ENCODE assay signal across 1 cellular context in the genomic region with DNA sequence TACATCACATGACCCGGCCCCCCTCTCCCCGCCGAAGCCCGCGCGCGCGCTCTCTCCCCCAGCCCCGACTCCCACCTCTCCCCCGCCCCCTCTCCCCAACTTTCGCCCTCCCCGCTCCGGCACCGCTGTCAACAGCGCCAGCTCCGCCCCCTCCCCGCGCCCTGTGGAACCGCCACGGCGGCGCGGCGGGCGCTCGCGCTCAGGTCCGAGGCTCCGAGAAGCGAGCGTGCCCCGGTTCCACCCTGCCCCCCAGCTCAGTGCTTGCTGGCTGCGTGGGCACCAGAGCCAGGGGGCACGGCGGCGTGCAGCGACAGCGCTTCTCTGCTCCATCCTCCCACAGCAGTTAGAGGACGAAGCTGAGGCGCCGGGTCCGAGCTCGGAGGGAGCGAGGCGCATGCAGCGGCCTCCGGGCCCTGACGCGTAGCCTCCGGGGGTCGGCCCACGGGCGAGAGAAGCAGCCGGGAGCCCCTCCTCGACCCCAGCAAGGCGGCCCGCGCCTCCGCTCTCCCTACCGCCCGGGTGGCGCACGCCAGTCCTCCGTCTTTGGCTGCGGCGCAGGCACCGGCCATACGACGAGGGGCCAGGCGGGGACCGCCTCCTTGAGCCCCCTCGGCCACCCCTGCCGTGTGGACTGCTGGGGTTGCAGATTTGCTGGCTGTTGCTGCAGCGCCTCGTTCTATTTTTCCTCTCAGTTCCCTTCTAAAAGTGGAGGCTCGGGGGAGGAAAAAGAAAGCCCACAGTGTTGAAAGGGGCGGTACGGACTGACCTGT.
TF ChIP-seq lines count a peak whose summit lies in the region.

No MANE protein-coding gene starts in this region.

TF ChIP-seq in K562, 482 proteins besides CTCF, POLR2A, EP300 and RAD21 (continued from another document and continues in another):
- TF ChIP-seq NKRF (IDR thresholded peaks at IDR 0.05; ENCODE audit: borderline replicate concordance) (no peak), HNRNPLL (IDR thresholded peaks at IDR 0.05; ENCODE audit: low read depth, low read length, poor library complexity, severe bottlenecking) (peak; percentile 6), HNRNPL (IDR thresholded peaks at IDR 0.05; ENCODE audit: low read depth, low read length) (no peak; the same call in 1 of the 2 replicates), ZBTB2 (IDR thresholded peaks at IDR 0.05) (no peak), MBD1 (CRISPR knock-in tag; IDR thresholded peaks at IDR 0.05) (no peak), NR2F6 (CRISPR knock-in tag; IDR thresholded peaks at IDR 0.05) (no peak), MCM5 (IDR thresholded peaks at IDR 0.05; ENCODE audit: low read depth) (no peak), ATF7 (IDR thresholded peaks at IDR 0.05) (no peak), MBD2 (IDR thresholded peaks at IDR 0.05; ENCODE audit: borderline replicate concordance, low read depth) (no peak; the same call in 1 of the 2 replicates), CUX1 (CRISPR knock-in tag; IDR thresholded peaks at IDR 0.05) (no peak), ZNF217 (CRISPR knock-in tag; IDR thresholded peaks at IDR 0.05) (no peak), ZNF431 (CRISPR knock-in tag; IDR thresholded peaks at IDR 0.05) (no peak), CHD4 (IDR thresholded peaks at IDR 0.05; ENCODE audit: insufficient read depth, insufficient replicate concordance, low read depth, low read length, poor library complexity, severe bottlenecking) (no peak), SP1 (CRISPR knock-in tag; IDR thresholded peaks at IDR 0.05) (0 out of 2 replicates have a peak, but pooled peaks have one; percentile 70)
- TF ChIP-seq, protein P1, sequence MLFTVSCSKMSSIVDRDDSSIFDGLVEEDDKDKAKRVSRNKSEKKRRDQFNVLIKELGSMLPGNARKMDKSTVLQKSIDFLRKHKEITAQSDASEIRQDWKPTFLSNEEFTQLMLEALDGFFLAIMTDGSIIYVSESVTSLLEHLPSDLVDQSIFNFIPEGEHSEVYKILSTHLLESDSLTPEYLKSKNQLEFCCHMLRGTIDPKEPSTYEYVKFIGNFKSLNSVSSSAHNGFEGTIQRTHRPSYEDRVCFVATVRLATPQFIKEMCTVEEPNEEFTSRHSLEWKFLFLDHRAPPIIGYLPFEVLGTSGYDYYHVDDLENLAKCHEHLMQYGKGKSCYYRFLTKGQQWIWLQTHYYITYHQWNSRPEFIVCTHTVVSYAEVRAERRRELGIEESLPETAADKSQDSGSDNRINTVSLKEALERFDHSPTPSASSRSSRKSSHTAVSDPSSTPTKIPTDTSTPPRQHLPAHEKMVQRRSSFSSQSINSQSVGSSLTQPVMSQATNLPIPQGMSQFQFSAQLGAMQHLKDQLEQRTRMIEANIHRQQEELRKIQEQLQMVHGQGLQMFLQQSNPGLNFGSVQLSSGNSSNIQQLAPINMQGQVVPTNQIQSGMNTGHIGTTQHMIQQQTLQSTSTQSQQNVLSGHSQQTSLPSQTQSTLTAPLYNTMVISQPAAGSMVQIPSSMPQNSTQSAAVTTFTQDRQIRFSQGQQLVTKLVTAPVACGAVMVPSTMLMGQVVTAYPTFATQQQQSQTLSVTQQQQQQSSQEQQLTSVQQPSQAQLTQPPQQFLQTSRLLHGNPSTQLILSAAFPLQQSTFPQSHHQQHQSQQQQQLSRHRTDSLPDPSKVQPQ (CRISPR knock-in tag; IDR thresholded peaks at IDR 0.05; ENCODE audit: borderline replicate concordance) = no peak
- TF ChIP-seq, protein P2, sequence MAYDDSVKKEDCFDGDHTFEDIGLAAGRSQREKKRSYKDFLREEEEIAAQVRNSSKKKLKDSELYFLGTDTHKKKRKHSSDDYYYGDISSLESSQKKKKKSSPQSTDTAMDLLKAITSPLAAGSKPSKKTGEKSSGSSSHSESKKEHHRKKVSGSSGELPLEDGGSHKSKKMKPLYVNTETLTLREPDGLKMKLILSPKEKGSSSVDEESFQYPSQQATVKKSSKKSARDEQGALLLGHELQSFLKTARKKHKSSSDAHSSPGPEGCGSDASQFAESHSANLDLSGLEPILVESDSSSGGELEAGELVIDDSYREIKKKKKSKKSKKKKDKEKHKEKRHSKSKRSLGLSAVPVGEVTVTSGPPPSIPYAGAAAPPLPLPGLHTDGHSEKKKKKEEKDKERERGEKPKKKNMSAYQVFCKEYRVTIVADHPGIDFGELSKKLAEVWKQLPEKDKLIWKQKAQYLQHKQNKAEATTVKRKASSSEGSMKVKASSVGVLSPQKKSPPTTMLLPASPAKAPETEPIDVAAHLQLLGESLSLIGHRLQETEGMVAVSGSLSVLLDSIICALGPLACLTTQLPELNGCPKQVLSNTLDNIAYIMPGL (CRISPR knock-in tag; IDR thresholded peaks at IDR 0.05) = no peak
- TF ChIP-seq, protein P3, sequence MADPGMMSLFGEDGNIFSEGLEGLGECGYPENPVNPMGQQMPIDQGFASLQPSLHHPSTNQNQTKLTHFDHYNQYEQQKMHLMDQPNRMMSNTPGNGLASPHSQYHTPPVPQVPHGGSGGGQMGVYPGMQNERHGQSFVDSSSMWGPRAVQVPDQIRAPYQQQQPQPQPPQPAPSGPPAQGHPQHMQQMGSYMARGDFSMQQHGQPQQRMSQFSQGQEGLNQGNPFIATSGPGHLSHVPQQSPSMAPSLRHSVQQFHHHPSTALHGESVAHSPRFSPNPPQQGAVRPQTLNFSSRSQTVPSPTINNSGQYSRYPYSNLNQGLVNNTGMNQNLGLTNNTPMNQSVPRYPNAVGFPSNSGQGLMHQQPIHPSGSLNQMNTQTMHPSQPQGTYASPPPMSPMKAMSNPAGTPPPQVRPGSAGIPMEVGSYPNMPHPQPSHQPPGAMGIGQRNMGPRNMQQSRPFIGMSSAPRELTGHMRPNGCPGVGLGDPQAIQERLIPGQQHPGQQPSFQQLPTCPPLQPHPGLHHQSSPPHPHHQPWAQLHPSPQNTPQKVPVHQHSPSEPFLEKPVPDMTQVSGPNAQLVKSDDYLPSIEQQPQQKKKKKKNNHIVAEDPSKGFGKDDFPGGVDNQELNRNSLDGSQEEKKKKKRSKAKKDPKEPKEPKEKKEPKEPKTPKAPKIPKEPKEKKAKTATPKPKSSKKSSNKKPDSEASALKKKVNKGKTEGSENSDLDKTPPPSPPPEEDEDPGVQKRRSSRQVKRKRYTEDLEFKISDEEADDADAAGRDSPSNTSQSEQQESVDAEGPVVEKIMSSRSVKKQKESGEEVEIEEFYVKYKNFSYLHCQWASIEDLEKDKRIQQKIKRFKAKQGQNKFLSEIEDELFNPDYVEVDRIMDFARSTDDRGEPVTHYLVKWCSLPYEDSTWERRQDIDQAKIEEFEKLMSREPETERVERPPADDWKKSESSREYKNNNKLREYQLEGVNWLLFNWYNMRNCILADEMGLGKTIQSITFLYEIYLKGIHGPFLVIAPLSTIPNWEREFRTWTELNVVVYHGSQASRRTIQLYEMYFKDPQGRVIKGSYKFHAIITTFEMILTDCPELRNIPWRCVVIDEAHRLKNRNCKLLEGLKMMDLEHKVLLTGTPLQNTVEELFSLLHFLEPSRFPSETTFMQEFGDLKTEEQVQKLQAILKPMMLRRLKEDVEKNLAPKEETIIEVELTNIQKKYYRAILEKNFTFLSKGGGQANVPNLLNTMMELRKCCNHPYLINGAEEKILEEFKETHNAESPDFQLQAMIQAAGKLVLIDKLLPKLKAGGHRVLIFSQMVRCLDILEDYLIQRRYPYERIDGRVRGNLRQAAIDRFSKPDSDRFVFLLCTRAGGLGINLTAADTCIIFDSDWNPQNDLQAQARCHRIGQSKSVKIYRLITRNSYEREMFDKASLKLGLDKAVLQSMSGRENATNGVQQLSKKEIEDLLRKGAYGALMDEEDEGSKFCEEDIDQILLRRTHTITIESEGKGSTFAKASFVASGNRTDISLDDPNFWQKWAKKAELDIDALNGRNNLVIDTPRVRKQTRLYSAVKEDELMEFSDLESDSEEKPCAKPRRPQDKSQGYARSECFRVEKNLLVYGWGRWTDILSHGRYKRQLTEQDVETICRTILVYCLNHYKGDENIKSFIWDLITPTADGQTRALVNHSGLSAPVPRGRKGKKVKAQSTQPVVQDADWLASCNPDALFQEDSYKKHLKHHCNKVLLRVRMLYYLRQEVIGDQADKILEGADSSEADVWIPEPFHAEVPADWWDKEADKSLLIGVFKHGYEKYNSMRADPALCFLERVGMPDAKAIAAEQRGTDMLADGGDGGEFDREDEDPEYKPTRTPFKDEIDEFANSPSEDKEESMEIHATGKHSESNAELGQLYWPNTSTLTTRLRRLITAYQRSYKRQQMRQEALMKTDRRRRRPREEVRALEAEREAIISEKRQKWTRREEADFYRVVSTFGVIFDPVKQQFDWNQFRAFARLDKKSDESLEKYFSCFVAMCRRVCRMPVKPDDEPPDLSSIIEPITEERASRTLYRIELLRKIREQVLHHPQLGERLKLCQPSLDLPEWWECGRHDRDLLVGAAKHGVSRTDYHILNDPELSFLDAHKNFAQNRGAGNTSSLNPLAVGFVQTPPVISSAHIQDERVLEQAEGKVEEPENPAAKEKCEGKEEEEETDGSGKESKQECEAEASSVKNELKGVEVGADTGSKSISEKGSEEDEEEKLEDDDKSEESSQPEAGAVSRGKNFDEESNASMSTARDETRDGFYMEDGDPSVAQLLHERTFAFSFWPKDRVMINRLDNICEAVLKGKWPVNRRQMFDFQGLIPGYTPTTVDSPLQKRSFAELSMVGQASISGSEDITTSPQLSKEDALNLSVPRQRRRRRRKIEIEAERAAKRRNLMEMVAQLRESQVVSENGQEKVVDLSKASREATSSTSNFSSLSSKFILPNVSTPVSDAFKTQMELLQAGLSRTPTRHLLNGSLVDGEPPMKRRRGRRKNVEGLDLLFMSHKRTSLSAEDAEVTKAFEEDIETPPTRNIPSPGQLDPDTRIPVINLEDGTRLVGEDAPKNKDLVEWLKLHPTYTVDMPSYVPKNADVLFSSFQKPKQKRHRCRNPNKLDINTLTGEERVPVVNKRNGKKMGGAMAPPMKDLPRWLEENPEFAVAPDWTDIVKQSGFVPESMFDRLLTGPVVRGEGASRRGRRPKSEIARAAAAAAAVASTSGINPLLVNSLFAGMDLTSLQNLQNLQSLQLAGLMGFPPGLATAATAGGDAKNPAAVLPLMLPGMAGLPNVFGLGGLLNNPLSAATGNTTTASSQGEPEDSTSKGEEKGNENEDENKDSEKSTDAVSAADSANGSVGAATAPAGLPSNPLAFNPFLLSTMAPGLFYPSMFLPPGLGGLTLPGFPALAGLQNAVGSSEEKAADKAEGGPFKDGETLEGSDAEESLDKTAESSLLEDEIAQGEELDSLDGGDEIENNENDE (IDR thresholded peaks at IDR 0.05; ENCODE audit: low read depth, low read length) = no peak
